8 cellular contexts compared by ENCODE assay signal in genomic region chr19:19033426-19034203, GRCh38. TPM values are rescaled to one million over a fixed set of nuclear protein-coding genes. Genes with fewer than 3 reads are reported as not detected.
DNase-seq lines count a peak whose midpoint lies in the region; ATAC-seq and TF ChIP-seq lines count a peak whose summit lies in the region.

ARMC6 (plus strand) TSS chr19:19033603; CDS start chr19:19034210, 607 bp downstream.
SUGP2 (minus strand) TSS chr19:19033517; CDS start chr19:19031071, 2,446 bp downstream.

- H3K4me3 ChIP-seq in Peyer's patch: peak within 1 kb of the TSS; percentile 78 to 98 (median 88)
- H3K4me3 ChIP-seq in muscle layer of duodenum (ENCODE audit: low read depth in 1 of 2, low read length in 2 of 2): peak within 1 kb of the TSS; percentile 83 to 91

- H3K27me3 Mint-ChIP-seq in activated T-cell treated with anti-CD3 and anti-CD28 coated beads, Interleukin-2, amount 50 U/mL, for 4 hours (ENCODE audit: low read depth): no peaks in the 10 kb centered on the region

- peaks cover 21% of the 10 kb centered on the region for H3K4me1 Mint-ChIP-seq in activated T-cell treated with anti-CD3 and anti-CD28 coated beads, Interleukin-2, amount 50 U/mL, for 4 hours (ENCODE audit: low read depth)

- H3K9me3 ChIP-seq in Peyer's patch (no peaks in the 10 kb centered on the region), muscle layer of duodenum (ENCODE audit: control insufficient read depth in 1 of 2, low read length in 2 of 2) (no peaks in the 10 kb centered on the region)

- H3K4me3 Mint-ChIP-seq in activated T-cell treated with anti-CD3 and anti-CD28 coated beads, Interleukin-2, amount 50 U/mL, for 4 hours: peak within 1 kb of the TSS; percentile 91

- ATAC-seq in GM21717 (IDR thresholded peaks at IDR 0.05; ENCODE audit: unreplicated experiment) (peak; percentile 61), esophagus mucosa (peak; percentile 92)
- ATAC-seq in activated T-cell treated with anti-CD3 and anti-CD28 coated beads, Interleukin-2, amount 50 U/mL, for 4 hours: peak; percentile 82 to 83

- TF ChIP-seq POLR2A in Peyer's patch (IDR thresholded peaks at IDR 0.05): peak; percentile 22 to 56

- H3K36me3 ChIP-seq in Peyer's patch (peaks cover 0 to 21% (median 0%) of the 10 kb centered on the region in 3 donors), muscle layer of duodenum (ENCODE audit: control insufficient read depth in 1 of 2, insufficient read depth in 2 of 2, low read length in 2 of 2) (peaks cover 2 to 12% of the 10 kb centered on the region in 2 donors)

- H3K36me3 Mint-ChIP-seq in activated T-cell treated with anti-CD3 and anti-CD28 coated beads, Interleukin-2, amount 50 U/mL, for 4 hours (ENCODE audit: insufficient read depth): peaks cover 12% of the 10 kb centered on the region

- no peaks in the 10 kb centered on the region for H3K9me3 Mint-ChIP-seq in activated T-cell treated with anti-CD3 and anti-CD28 coated beads, Interleukin-2, amount 50 U/mL, for 4 hours

- peak in 4 of 6 experiments; percentile 7 to 44 (median 27) for TF ChIP-seq CTCF in Peyer's patch (IDR thresholded peaks at IDR 0.05)

- no peaks in the 10 kb centered on the region for H3K27me3 ChIP-seq in Peyer's patch
- H3K27me3 ChIP-seq in muscle layer of duodenum (ENCODE audit: low read depth, low read length): no peaks in the 10 kb centered on the region

- peak; percentile 86 for DNase-seq in DMS153 treated with DMSO at 0.1 percent for 48 hours (lab: John Stamatoyannopoulos, UW; ENCODE audit: unreplicated experiment)
- DNase-seq in KBM-7: peak; percentile 94
- DNase-seq in Peyer's patch: peak; percentile 84 to 94 (median 92)
- peak; percentile 85 for DNase-seq in activated T-cell treated with anti-CD3 and anti-CD28 coated beads, Interleukin-2, amount 50 U/mL, for 4 hours
- DNase-seq in stimulated activated CD8-positive, alpha-beta memory T cell treated with anti-CD3 and anti-CD28 coated beads, Interleukin-7, amount 100 ng/mL, for 1 hour (ENCODE audit: low read depth in 2 of 2): peak; percentile 68 to 80

- H3K27ac ChIP-seq in Peyer's patch (peak within 1 kb of the TSS; percentile 88 to 99 (median 93)), muscle layer of duodenum (ENCODE audit: low read length) (peak within 1 kb of the TSS; percentile 58)

- in situ Hi-C loops in KBM-7 (cut with MboI; ENCODE audit: low pct_unique_long_range_greater_than_20kb, low sequenced_read_pairs): no loop called here

- H3K4me1 ChIP-seq in Peyer's patch (peaks cover 0 to 22% (median 18%) of the 10 kb centered on the region in 4 donors), muscle layer of duodenum (ENCODE audit: control insufficient read depth in 1 of 2, insufficient read depth in 2 of 2, low read length in 2 of 2) (peaks cover 0 to 20% of the 10 kb centered on the region in 2 donors)

RNA-seq across cellular contexts. Expression of gene ARMC6, which starts in this region (rescaled TPM):
- total RNA-seq in Peyer's patch: 10 to 100 TPM; 18.2 to 26.3 (median 24.5) TPM
- 10 to 100 TPM; 80.0 to 93.9 (median 80.6) TPM for total RNA-seq in activated T-cell treated with anti-CD3 and anti-CD28 coated beads, Interleukin-2, amount 50 U/mL, for 4 hours
- 19.8 TPM for total RNA-seq in esophagus mucosa

RNA-seq across cellular contexts. Expression of gene SUGP2, which starts in this region (rescaled TPM):
- total RNA-seq in Peyer's patch: 100 to 1,000 TPM in 1 of 4 donors, 10 to 100 TPM in 3; 32.9 to 157 (median 75.8) TPM
- total RNA-seq in activated T-cell treated with anti-CD3 and anti-CD28 coated beads, Interleukin-2, amount 50 U/mL, for 4 hours: 10 to 100 TPM; 66.8 to 76.6 (median 71.8) TPM
- total RNA-seq in esophagus mucosa: 26.1 TPM

Comparison
In these comparisons a context has a peak if more than half of its experiments do, and no peak if none do; other contexts are left out.
1. Peak in every context shown above with its lines: DNase-seq, ATAC-seq, H3K4me3 ChIP-seq and H3K27ac ChIP-seq.